1 cellular context compared by ENCODE assay signal in genomic region chr20:32682508-32682987, GRCh38.
A peak's percentile ranks its signal among the peaks of the same experiment; 100 is the strongest.
TF ChIP-seq lines count a peak whose summit lies in the region.

No MANE protein-coding gene starts in this region.

TF ChIP-seq in HEK293, 187 proteins besides CTCF, POLR2A, EP300 and RAD21 (continued from another document):
- TF ChIP-seq, protein P1, sequence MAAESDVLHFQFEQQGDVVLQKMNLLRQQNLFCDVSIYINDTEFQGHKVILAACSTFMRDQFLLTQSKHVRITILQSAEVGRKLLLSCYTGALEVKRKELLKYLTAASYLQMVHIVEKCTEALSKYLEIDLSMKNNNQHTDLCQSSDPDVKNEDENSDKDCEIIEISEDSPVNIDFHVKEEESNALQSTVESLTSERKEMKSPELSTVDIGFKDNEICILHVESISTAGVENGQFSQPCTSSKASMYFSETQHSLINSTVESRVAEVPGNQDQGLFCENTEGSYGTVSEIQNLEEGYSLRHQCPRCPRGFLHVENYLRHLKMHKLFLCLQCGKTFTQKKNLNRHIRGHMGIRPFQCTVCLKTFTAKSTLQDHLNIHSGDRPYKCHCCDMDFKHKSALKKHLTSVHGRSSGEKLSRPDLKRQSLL (tag by site-specific recombination; IDR thresholded peaks at IDR 0.05) = no peak
- TF ChIP-seq GLI4 (tag by site-specific recombination; IDR thresholded peaks at IDR 0.05) = no peak
- TF ChIP-seq, protein P2, sequence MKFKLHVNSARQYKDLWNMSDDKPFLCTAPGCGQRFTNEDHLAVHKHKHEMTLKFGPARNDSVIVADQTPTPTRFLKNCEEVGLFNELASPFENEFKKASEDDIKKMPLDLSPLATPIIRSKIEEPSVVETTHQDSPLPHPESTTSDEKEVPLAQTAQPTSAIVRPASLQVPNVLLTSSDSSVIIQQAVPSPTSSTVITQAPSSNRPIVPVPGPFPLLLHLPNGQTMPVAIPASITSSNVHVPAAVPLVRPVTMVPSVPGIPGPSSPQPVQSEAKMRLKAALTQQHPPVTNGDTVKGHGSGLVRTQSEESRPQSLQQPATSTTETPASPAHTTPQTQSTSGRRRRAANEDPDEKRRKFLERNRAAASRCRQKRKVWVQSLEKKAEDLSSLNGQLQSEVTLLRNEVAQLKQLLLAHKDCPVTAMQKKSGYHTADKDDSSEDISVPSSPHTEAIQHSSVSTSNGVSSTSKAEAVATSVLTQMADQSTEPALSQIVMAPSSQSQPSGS (tag by site-specific recombination; IDR thresholded peaks at IDR 0.05; ENCODE audit: low read depth) = no peak
- TF ChIP-seq ZNF37A (tag by site-specific recombination; IDR thresholded peaks at IDR 0.05) = no peak
- peak; percentile 98 for TF ChIP-seq ZNF623 (tag by site-specific recombination; IDR thresholded peaks at IDR 0.05)
